Comparison of ENCODE assay signal across 8 cellular contexts in the genomic region with DNA sequence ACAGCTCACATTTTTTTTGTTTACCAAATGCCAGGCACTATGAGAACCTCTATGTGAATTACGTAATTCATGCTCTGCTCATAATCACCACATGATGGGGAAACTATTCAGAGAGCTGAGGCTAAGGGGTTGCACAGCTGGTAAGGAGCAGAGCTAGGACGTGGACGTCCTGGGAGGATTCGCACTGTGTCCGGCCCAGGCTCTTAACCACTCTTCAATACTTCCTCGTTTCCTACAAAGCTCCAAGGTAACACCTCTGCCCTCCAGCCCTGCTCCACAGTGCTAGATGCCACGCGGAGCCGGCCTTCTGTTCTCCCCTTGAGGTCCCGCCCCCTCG. TPM values are rescaled to one million over a fixed set of nuclear protein-coding genes. Genes with fewer than 3 reads are reported as not detected.
DNase-seq lines count a peak whose midpoint lies in the region; ATAC-seq, FAIRE-seq and TF ChIP-seq lines count a peak whose summit lies in the region.

No MANE protein-coding gene starts in this region.

- H2BK5ac ChIP-seq in mesenchymal stem cell (ENCODE audit: low read depth, low read length, poor library complexity, severe bottlenecking): no peak overlapping the region

- H3K9me3 ChIP-seq in HEK293 (ENCODE audit: control insufficient read depth, insufficient read depth, low read depth, low read length) (no peaks in the 10 kb centered on the region), mesenchymal stem cell (ENCODE audit: control insufficient read depth, low read length) (no peaks in the 10 kb centered on the region)

- no peaks in the 10 kb centered on the region for H3K27me3 ChIP-seq in mesenchymal stem cell (ENCODE audit: control insufficient read depth in 1 of 2, insufficient read depth in 1 of 2, low read length in 2 of 2)

- H3K23ac ChIP-seq in mesenchymal stem cell (ENCODE audit: low read length in 2 of 2): no peak overlapping the region

- H3K4me1 ChIP-seq in HEK293 (ENCODE audit: control insufficient read depth, insufficient read depth, low read length) (no peaks in the 10 kb centered on the region), mesenchymal stem cell (ENCODE audit: control insufficient read depth, insufficient read depth, low read depth, low read length) (peaks cover 16% of the 10 kb centered on the region)

- H3K14ac ChIP-seq in mesenchymal stem cell (ENCODE audit: low read length in 2 of 2): no peak overlapping the region

- H3K4ac ChIP-seq in mesenchymal stem cell (ENCODE audit: low read depth in 1 of 2, low read length in 2 of 2): peak overlapping the region; percentile 30 to 75

- in situ Hi-C loops in astrocyte of the spinal cord (cut with HindIII; ENCODE audit: low sequenced_read_pairs): no loop called here

- peak overlapping the region; percentile 60 for H3K9ac ChIP-seq in mesenchymal stem cell (ENCODE audit: low read length)

- 41% methylated on average over 11 of the region's 11 CpGs for WGBS in mesenchymal stem cell

- no peak overlapping the region for H2BK12ac ChIP-seq in mesenchymal stem cell (ENCODE audit: low read length in 2 of 2)

- FAIRE-seq in H54 (lab: Jason Lieb, UNC): no peak

- H3K79me1 ChIP-seq in mesenchymal stem cell (replicated peaks; ENCODE audit: low read length, poor library complexity, severe bottlenecking): peaks cover 1% of the 10 kb centered on the region

- H3K4me2 ChIP-seq in mesenchymal stem cell (ENCODE audit: low read length, poor library complexity, severe bottlenecking): peak overlapping the region; percentile 61

- no peak for TF ChIP-seq CTCF in 22Rv1 (IDR thresholded peaks at IDR 0.05)
- no peak for TF ChIP-seq CTCF in HEK293 (tag by site-specific recombination; IDR thresholded peaks at IDR 0.05)
- TF ChIP-seq CTCF in astrocyte of the spinal cord (IDR thresholded peaks at IDR 0.05; ENCODE audit: low read depth, low read length): no peak

- H4K8ac ChIP-seq in mesenchymal stem cell (ENCODE audit: low read length): peak overlapping the region; percentile 78

- H3K4me3 ChIP-seq in HEK293 (ENCODE audit: low read depth, low read length): peak overlapping the region; percentile 4; the same call in 1 of the 2 replicates
- peak overlapping the region; percentile 25 for H3K4me3 ChIP-seq in astrocyte of the spinal cord (ENCODE audit: low read depth, low read length)
- peak overlapping the region; percentile 46 to 63 for H3K4me3 ChIP-seq in mesenchymal stem cell (ENCODE audit: insufficient read depth in 1 of 2, low read depth in 1 of 2, low read length in 2 of 2)

- H2BK15ac ChIP-seq in mesenchymal stem cell (ENCODE audit: low read depth, poor library complexity, severe bottlenecking): no peak overlapping the region

- H2AFZ ChIP-seq in mesenchymal stem cell (ENCODE audit: low read depth, low read length): peak overlapping the region; percentile 58

- CTCF ChIA-PET in HEK293 (lab: Yijun Ruan, JAX): interaction anchor here (0.6 to 1.4 kb wide), 2 partner anchors 9 to 112 kb away, joined by 3 to 7 read pairs; no protein-coding TSS in a partner anchor

- DNase-seq in astrocyte of the spinal cord (ENCODE audit: low read depth, low spot score) (no peak), mesenchymal stem cell (peak; percentile 81), H54 (ENCODE audit: insufficient read length, low spot score) (no peak), NCI-H1694 (lab: John Stamatoyannopoulos, UW) (no peak)
- DNase-seq in stimulated activated CD4-positive, alpha-beta T cell treated with anti-CD3 and anti-CD28 coated beads, Interleukin-2, amount 100 ng/mL, for 24 hours: no peak

- peak overlapping the region; percentile 54 for H2BK120ac ChIP-seq in mesenchymal stem cell (ENCODE audit: low read depth, low read length)

- H2AK5ac ChIP-seq in mesenchymal stem cell (ENCODE audit: low read length, severe bottlenecking): no peak overlapping the region

- TF ChIP-seq POLR2A in H54 (IDR thresholded peaks at IDR 0.05; ENCODE audit: low read depth, low read length): no peak

- H3K36me3 ChIP-seq in HEK293 (ENCODE audit: control insufficient read depth in 2 of 2, insufficient read depth in 1 of 2, low read length in 2 of 2) (peaks cover 0 to 53% of the 10 kb centered on the region in 2 experiments; a peak in 2 of 3 replicates), mesenchymal stem cell (ENCODE audit: control insufficient read depth in 1 of 2, insufficient read depth in 2 of 2, low read depth in 1 of 2, low read length in 2 of 2) (peaks cover 14 to 37% of the 10 kb centered on the region in 2 experiments)

- peak overlapping the region; percentile 59 for H4K91ac ChIP-seq in mesenchymal stem cell (ENCODE audit: low read length)

- POLR2A ChIA-PET in HEK293 (lab: Yijun Ruan, JAX): interaction anchor here (1.4 to 2.3 kb wide), 2 partner anchors 9 to 75 kb away, joined by 5 to 11 read pairs; a partner anchor contains a TSS

- ATAC-seq in GM19455 (IDR thresholded peaks at IDR 0.05; ENCODE audit: unreplicated experiment): no peak

- H3K27ac ChIP-seq in 22Rv1: peak overlapping the region; percentile 47
- no peak overlapping the region for H3K27ac ChIP-seq in HEK293 (ENCODE audit: extremely low read depth, low read depth, low read length)
- H3K27ac ChIP-seq in mesenchymal stem cell (ENCODE audit: low read length, poor library complexity, severe bottlenecking): peak overlapping the region; percentile 33

- peak overlapping the region; percentile 16 to 85 for H3K18ac ChIP-seq in mesenchymal stem cell (ENCODE audit: low read depth in 1 of 2, low read length in 2 of 2)

TF ChIP-seq in HEK293, 187 proteins besides CTCF, POLR2A, EP300 and RAD21:
- 0 out of 2 replicates have a peak, but pooled peaks have one; percentile 48 for TF ChIP-seq ZFP69B (tag by site-specific recombination; IDR thresholded peaks at IDR 0.05)
- TF ChIP-seq, protein P1, sequence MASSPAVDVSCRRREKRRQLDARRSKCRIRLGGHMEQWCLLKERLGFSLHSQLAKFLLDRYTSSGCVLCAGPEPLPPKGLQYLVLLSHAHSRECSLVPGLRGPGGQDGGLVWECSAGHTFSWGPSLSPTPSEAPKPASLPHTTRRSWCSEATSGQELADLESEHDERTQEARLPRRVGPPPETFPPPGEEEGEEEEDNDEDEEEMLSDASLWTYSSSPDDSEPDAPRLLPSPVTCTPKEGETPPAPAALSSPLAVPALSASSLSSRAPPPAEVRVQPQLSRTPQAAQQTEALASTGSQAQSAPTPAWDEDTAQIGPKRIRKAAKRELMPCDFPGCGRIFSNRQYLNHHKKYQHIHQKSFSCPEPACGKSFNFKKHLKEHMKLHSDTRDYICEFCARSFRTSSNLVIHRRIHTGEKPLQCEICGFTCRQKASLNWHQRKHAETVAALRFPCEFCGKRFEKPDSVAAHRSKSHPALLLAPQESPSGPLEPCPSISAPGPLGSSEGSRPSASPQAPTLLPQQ (tag by site-specific recombination; IDR thresholded peaks at IDR 0.05): peak; percentile 33; the same call in 1 of the 2 replicates
- TF ChIP-seq KLF8 (tag by site-specific recombination; IDR thresholded peaks at IDR 0.05): 0 out of 2 replicates have a peak, but pooled peaks have one; percentile 45
- TF ChIP-seq, protein P2, sequence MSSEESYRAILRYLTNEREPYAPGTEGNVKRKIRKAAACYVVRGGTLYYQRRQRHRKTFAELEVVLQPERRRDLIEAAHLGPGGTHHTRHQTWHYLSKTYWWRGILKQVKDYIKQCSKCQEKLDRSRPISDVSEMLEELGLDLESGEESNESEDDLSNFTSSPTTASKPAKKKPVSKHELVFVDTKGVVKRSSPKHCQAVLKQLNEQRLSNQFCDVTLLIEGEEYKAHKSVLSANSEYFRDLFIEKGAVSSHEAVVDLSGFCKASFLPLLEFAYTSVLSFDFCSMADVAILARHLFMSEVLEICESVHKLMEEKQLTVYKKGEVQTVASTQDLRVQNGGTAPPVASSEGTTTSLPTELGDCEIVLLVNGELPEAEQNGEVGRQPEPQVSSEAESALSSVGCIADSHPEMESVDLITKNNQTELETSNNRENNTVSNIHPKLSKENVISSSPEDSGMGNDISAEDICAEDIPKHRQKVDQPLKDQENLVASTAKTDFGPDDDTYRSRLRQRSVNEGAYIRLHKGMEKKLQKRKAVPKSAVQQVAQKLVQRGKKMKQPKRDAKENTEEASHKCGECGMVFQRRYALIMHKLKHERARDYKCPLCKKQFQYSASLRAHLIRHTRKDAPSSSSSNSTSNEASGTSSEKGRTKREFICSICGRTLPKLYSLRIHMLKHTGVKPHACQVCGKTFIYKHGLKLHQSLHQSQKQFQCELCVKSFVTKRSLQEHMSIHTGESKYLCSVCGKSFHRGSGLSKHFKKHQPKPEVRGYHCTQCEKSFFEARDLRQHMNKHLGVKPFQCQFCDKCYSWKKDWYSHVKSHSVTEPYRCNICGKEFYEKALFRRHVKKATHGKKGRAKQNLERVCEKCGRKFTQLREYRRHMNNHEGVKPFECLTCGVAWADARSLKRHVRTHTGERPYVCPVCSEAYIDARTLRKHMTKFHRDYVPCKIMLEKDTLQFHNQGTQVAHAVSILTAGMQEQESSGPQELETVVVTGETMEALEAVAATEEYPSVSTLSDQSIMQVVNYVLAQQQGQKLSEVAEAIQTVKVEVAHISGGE (tag by site-specific recombination; conservative IDR thresholded peaks at IDR 0.05; ENCODE audit: low read depth): 0 out of 2 replicates have a peak, but pooled peaks have one; percentile 15
- TF ChIP-seq ZFP37 (tag by site-specific recombination; IDR thresholded peaks at IDR 0.05): no peak

RNA-seq across cellular contexts. Expression of a gene that starts 8.7 kb away (rescaled TPM):
- polyA plus RNA-seq in mesenchymal stem cell (2013, experiment 1 of 2): 16.7 TPM
- polyA plus RNA-seq in mesenchymal stem cell (2013, experiment 2 of 2): 15.1 TPM

RNA-seq across cellular contexts. Expression of a gene that starts 25.6 kb away (rescaled TPM):
- 28.5 TPM for polyA plus RNA-seq in mesenchymal stem cell (2013, experiment 1 of 2)
- 28.7 TPM for polyA plus RNA-seq in mesenchymal stem cell (2013, experiment 2 of 2)

RNA-seq across cellular contexts. Expression of a gene that starts 58.3 kb away (rescaled TPM):
- 0.65 TPM for polyA plus RNA-seq in mesenchymal stem cell (2013, experiment 1 of 2)
- polyA plus RNA-seq in mesenchymal stem cell (2013, experiment 2 of 2): 0.68 TPM

Comparison
In these comparisons a context has a peak if more than half of its experiments do, and no peak if none do; other contexts are left out.
1. H3K4me3 ChIP-seq: peak in every context shown above with its lines; median percentile 54 in mesenchymal stem cell; 25 in astrocyte of the spinal cord; 4 in HEK293.